Comparison of ENCODE assay signal across 1 cellular context in genomic region chr15:40281057-40281850, GRCh38.
TF ChIP-seq lines count a peak whose summit lies in the region.

No MANE protein-coding gene starts in this region.

TF ChIP-seq in GM23338, 12 proteins besides CTCF, POLR2A, EP300 and RAD21 (continued from another document):
- TF ChIP-seq ETS1 (IDR thresholded peaks at IDR 0.05): no peak
- TF ChIP-seq POLR2AphosphoS5 (IDR thresholded peaks at IDR 0.05; ENCODE audit: low read depth): no peak
- TF ChIP-seq NANOG (IDR thresholded peaks at IDR 0.05; ENCODE audit: borderline replicate concordance): no peak
- no peak for TF ChIP-seq JUNB (IDR thresholded peaks at IDR 0.05; ENCODE audit: unreplicated experiment)
- no peak for TF ChIP-seq ZNF462 (CRISPR knock-in tag; IDR thresholded peaks at IDR 0.05)
- TF ChIP-seq STAT1 (IDR thresholded peaks at IDR 0.05; ENCODE audit: unreplicated experiment): no peak
- TF ChIP-seq CREB1 (CRISPR knock-in tag; IDR thresholded peaks at IDR 0.05; ENCODE audit: low read depth): no peak
- peak; percentile 80 for TF ChIP-seq EZH2phosphoT487 (IDR thresholded peaks at IDR 0.05; ENCODE audit: unreplicated experiment)
- TF ChIP-seq ZNF331 (CRISPR knock-in tag; IDR thresholded peaks at IDR 0.05; ENCODE audit: low read depth): no peak
